In the genomic region with DNA sequence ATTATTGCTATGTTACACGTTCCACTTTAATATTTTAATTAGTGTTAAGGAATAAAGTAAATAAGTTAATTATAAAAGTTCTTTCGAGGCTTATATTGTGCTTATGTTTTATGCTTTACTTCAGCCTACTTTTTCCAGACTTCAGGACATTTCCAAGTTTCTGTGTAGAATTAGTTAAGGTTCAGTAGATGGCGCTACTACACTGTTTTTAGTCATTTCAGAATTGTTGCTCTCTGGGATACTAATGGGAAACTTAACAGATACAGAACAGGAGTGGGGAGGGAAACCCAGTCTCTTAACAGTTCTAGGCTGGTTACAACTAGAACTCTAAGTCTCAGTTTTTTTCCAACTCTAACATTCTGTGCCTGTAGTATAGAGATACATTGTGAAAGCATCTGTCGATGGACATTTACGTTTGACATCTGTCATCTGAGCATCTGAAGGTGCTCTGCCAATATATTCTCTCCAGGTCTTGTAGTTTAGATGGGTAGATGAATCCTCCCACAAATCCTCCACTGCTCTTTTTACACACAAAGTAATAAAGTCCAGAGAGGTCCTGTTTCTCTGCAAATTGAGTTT, we compare ENCODE assay signal across 7 cellular contexts. TPM values are rescaled to one million over a fixed set of nuclear protein-coding genes. Genes with fewer than 3 reads are reported as not detected.
DNase-seq lines count a peak whose midpoint lies in the region; ATAC-seq and TF ChIP-seq lines count a peak whose summit lies in the region.

No MANE protein-coding gene starts in this region.

- H3K27me3 Mint-ChIP-seq in neural crest cell (ENCODE audit: low read depth) = no peaks in the 10 kb centered on the region

- H3K4me3 Mint-ChIP-seq in neural crest cell = no peak overlapping the region

- DNase-seq in NCI-H2171 treated with DMSO at 0.1 percent for 48 hours (lab: John Stamatoyannopoulos, UW) = peak; percentile 23
- no peak for DNase-seq in colonic mucosa
- DNase-seq in neural crest cell (ENCODE audit: low read depth, low spot score) = no peak
- no peak for DNase-seq in activated T-cell treated with anti-CD3 and anti-CD28 coated beads, Interleukin-2, amount 50 U/mL, for 48 hours
- DNase-seq in foreskin melanocyte = no peak

- H3K36me3 Mint-ChIP-seq in neural crest cell (ENCODE audit: low read depth) = no peaks in the 10 kb centered on the region

- H3K9me3 ChIP-seq in colonic mucosa = no peaks in the 10 kb centered on the region

- H3K4me3 ChIP-seq in colonic mucosa = no peak overlapping the region

- no peak overlapping the region for H3K27ac ChIP-seq in colonic mucosa

- intact Hi-C loops in colonic mucosa (cut with DNase I) = no loop called here

- peak; percentile 14; the same call in 1 of the 2 replicates for TF ChIP-seq CTCF in GM12874 (IDR thresholded peaks at IDR 0.05; ENCODE audit: insufficient read depth, low read depth, low read length)
- peak; percentile 29 for TF ChIP-seq CTCF in colonic mucosa (IDR thresholded peaks at IDR 0.05)
- TF ChIP-seq CTCF in neural crest cell (conservative IDR thresholded peaks at IDR 0.05) = peak; percentile 82

- H3K4me1 Mint-ChIP-seq in neural crest cell = peaks cover 5% of the 10 kb centered on the region

- H3K4me1 ChIP-seq in colonic mucosa = no peaks in the 10 kb centered on the region

- no peak overlapping the region for H3K27ac Mint-ChIP-seq in neural crest cell (ENCODE audit: unreplicated experiment)

- H3K27me3 ChIP-seq in colonic mucosa = no peaks in the 10 kb centered on the region

- H3K9me3 Mint-ChIP-seq in neural crest cell = no peaks in the 10 kb centered on the region

- no peaks in the 10 kb centered on the region for H3K36me3 ChIP-seq in colonic mucosa

- no peak for ATAC-seq in HG03457 (IDR thresholded peaks at IDR 0.05; ENCODE audit: unreplicated experiment)

- H3K9ac ChIP-seq in colonic mucosa (ENCODE audit: low read depth in 2 of 2, low read length in 2 of 2) = no peak overlapping the region

RNA-seq across cellular contexts. Expression of a gene that starts 56.8 kb away (rescaled TPM):
- 10 to 100 TPM; 50.9 to 65.8 TPM for total RNA-seq in colonic mucosa
- total RNA-seq in neural crest cell = 64.2 and 70.4 TPM in 2 replicates

Comparison
In these comparisons a context has a peak if more than half of its experiments do, and no peak if none do; other contexts are left out.
1. CTCF ChIP-seq: peak in every context shown above with its lines; median percentile 82 in neural crest cell; 29 in colonic mucosa; 14 in GM12874.